Comparison of ENCODE assay signal across 22 cellular contexts in the genomic region with DNA sequence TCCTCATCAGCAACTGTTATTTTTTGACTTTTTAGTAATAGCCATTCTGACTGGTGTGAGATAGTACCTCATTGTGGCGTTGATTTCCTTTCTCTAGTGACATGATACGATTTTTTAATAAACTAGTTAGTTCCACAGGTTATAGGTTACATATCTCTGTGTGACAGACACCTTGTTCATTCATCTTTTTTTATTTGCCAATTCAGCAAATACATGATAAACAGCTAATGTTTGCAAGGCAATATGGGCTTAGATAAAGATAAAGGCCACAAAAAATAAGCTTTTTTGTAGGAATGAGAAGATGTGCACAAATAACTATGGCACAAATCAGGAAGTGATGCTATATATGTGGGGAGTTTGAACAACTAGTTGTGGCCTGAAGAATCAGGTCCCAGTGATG.
DNase-seq lines count a peak whose midpoint lies in the region; ATAC-seq, FAIRE-seq and TF ChIP-seq lines count a peak whose summit lies in the region.
"Had no signal": no experiment of that assay in that cellular context is flagged by ENCODE, and none has a peak within 500 bp of the region (broad histone marks: within the 10 kb centered on the region; RNA-seq: fewer than 3 reads in every experiment).

No MANE protein-coding gene starts in this region.

- CTCF ChIA-PET in A549 (lab: Yijun Ruan, JAX) (no interaction called here), IMR-90 (lab: Yijun Ruan, JAX) (no interaction called here), K562 (lab: Yijun Ruan, JAX; ENCODE audit: low intra/inter-chr PET ratio) (no interaction called here)

- H3K4ac ChIP-seq in IMR-90 (ENCODE audit: low read depth, low read length): no peak overlapping the region

- TF ChIP-seq CTCF in A549 (IDR thresholded peaks at IDR 0.05): no peak
- TF ChIP-seq CTCF in D721Med (IDR thresholded peaks at IDR 0.05; ENCODE audit: insufficient read depth, missing control alignments): no peak
- TF ChIP-seq CTCF in IMR-90 (conservative IDR thresholded peaks at IDR 0.05; ENCODE audit: low read depth, low read length): no peak
- TF ChIP-seq CTCF in K562 (IDR thresholded peaks at IDR 0.05 in 2 of 3, conservative IDR thresholded peaks at IDR 0.05 in 1 of 3; ENCODE audit: insufficient read depth in 2 of 3, low read depth in 1 of 3, low read length in 3 of 3): no peak
- TF ChIP-seq CTCF in osteoblast (IDR thresholded peaks at IDR 0.05; ENCODE audit: extremely low read depth, low read depth, low read length): no peak

- H2AK9ac ChIP-seq in IMR-90 (replicated peaks; ENCODE audit: low read depth, low read length, poor library complexity): no peak overlapping the region

- H3K14ac ChIP-seq in IMR-90 (replicated peaks; ENCODE audit: low read depth, low read length): no peak overlapping the region

- H3K36me3 ChIP-seq in IMR-90 (ENCODE audit: control insufficient read depth, insufficient read depth, low read length) (no peaks in the 10 kb centered on the region), K562 (ENCODE audit: control insufficient read depth, insufficient read depth, low read length) (no peaks in the 10 kb centered on the region), osteoblast (ENCODE audit: insufficient read depth, low read length) (no peaks in the 10 kb centered on the region)
- H3K36me3 ChIP-seq: BE2C, BLaER1 had no signal

- no peak overlapping the region for H2BK20ac ChIP-seq in IMR-90 (ENCODE audit: low read depth, low read length)

- H3K56ac ChIP-seq in IMR-90 (ENCODE audit: extremely low read depth, insufficient read depth, low read length): no peak overlapping the region

- H2AFZ ChIP-seq in IMR-90 (replicated peaks; ENCODE audit: low read length, poor library complexity): no peak overlapping the region
- H2AFZ ChIP-seq in K562 (ENCODE audit: low read depth, low read length): no peak overlapping the region
- no peak overlapping the region for H2AFZ ChIP-seq in osteoblast (ENCODE audit: low read length)

- intact Hi-C loops in IMR-90 (cut with micrococcal nuclease) (no loop called here), K562 (cut with micrococcal nuclease) (no loop called here)

- H3K4me3 ChIP-seq in A549: no peak overlapping the region
- H3K4me3 ChIP-seq in IMR-90 (ENCODE audit: insufficient read depth, low read depth, low read length): no peak overlapping the region
- H3K4me3 ChIP-seq in K562: no peak overlapping the region
- no peak overlapping the region for H3K4me3 ChIP-seq in osteoblast (ENCODE audit: insufficient read depth, low read length)
- H3K4me3 ChIP-seq: BLaER1 had no signal

- H3K9ac ChIP-seq in IMR-90 (ENCODE audit: low read depth, low read length) (no peak overlapping the region), K562 (ENCODE audit: insufficient read depth in 1 of 2, low read depth in 2 of 2, low read length in 2 of 2) (no peak overlapping the region)
- H3K9ac ChIP-seq: BLaER1 had no signal

- TF ChIP-seq RAD21 in A549 (conservative IDR thresholded peaks at IDR 0.05 in 1 of 2, IDR thresholded peaks at IDR 0.05 in 1 of 2) (no peak), IMR-90 (IDR thresholded peaks at IDR 0.05; ENCODE audit: low read length) (no peak), K562 (CRISPR knock-in tag; conservative IDR thresholded peaks at IDR 0.05 in 1 of 2, IDR thresholded peaks at IDR 0.05 in 1 of 2) (no peak)

- H3K9me3 ChIP-seq in A549 (no peaks in the 10 kb centered on the region), IMR-90 (ENCODE audit: control insufficient read depth, insufficient read depth, low read length) (no peaks in the 10 kb centered on the region), K562 (replicated peaks; ENCODE audit: control insufficient read depth, insufficient read depth, low read depth, low read length) (no peaks in the 10 kb centered on the region; the same call in 1 of the 2 replicates), osteoblast (ENCODE audit: low read depth, low read length) (no peaks in the 10 kb centered on the region)
- H3K9me3 ChIP-seq: BE2C, BLaER1 had no signal

- H4K91ac ChIP-seq in IMR-90 (ENCODE audit: insufficient read depth, low read depth, low read length): no peak overlapping the region

- no peaks in the 10 kb centered on the region for H3K27me3 ChIP-seq in IMR-90 (ENCODE audit: control insufficient read depth, insufficient read depth, low read length)
- H3K27me3 ChIP-seq in K562 (ENCODE audit: control insufficient read depth in 2 of 2, insufficient read depth in 2 of 2, low read length in 2 of 2): no peaks in the 10 kb centered on the region
- peaks cover 3% of the 10 kb centered on the region for H3K27me3 ChIP-seq in osteoblast (ENCODE audit: insufficient read depth, low read length)
- H3K27me3 ChIP-seq: BE2C, BLaER1 had no signal

- ATAC-seq in A549: no peak
- no peak for ATAC-seq in IMR-90 (ENCODE audit: low read depth)
- no peak for ATAC-seq in K562

- H3K23ac ChIP-seq in IMR-90 (ENCODE audit: low read depth, low read length): no peak overlapping the region

- in situ Hi-C loops in IMR-90 (cut with MboI; ENCODE audit: low sequenced_read_pairs): no loop called here
- in situ Hi-C loops in K562 (cut with MboI): no loop called here

- H3K27ac ChIP-seq in A549 (no peak overlapping the region), IMR-90 (ENCODE audit: insufficient read depth, low read length) (no peak overlapping the region), K562 (ENCODE audit: extremely low read depth, low read depth, low read length) (no peak overlapping the region), osteoblast (ENCODE audit: low read depth, low read length) (no peak overlapping the region)
- H3K27ac ChIP-seq: BLaER1 had no signal

- no peak overlapping the region for H2BK120ac ChIP-seq in IMR-90 (ENCODE audit: low read depth, low read length)

- H3K4me2 ChIP-seq in A549 (no peak overlapping the region), IMR-90 (ENCODE audit: low read depth, low read length) (no peak overlapping the region), K562 (ENCODE audit: insufficient read depth, low read length) (no peak overlapping the region), osteoblast (ENCODE audit: insufficient read depth, low read length) (no peak overlapping the region)
- H3K4me2 ChIP-seq: BLaER1 had no signal

- H2AK5ac ChIP-seq in IMR-90 (ENCODE audit: low read depth, low read length): no peak overlapping the region

- BruUV-seq in IMR-90 (replicated peaks; lab: Mats Ljungman, UMichigan): no TSS peak
- no TSS peak for BruUV-seq in K562 (replicated peaks; lab: Mats Ljungman, UMichigan)

- TF ChIP-seq POLR2A in A549 (IDR thresholded peaks at IDR 0.05; ENCODE audit: low read length) (no peak), IMR-90 (IDR thresholded peaks at IDR 0.05; ENCODE audit: low read depth, low read length) (no peak), K562 (conservative IDR thresholded peaks at IDR 0.05) (no peak)

- H4K8ac ChIP-seq in IMR-90 (ENCODE audit: low read depth in 2 of 2, low read length in 2 of 2): no peak overlapping the region

- H4K20me1 ChIP-seq in IMR-90 (ENCODE audit: insufficient read depth, low read length) (no peaks in the 10 kb centered on the region), K562 (replicated peaks; ENCODE audit: control insufficient read depth, insufficient read depth, low read length) (no peaks in the 10 kb centered on the region), osteoblast (ENCODE audit: insufficient read depth, low read length) (no peaks in the 10 kb centered on the region)
- H4K20me1 ChIP-seq: BLaER1 had no signal

- no peak overlapping the region for H3K18ac ChIP-seq in IMR-90 (ENCODE audit: low read depth, low read length)

- no peak overlapping the region for H4K5ac ChIP-seq in IMR-90 (ENCODE audit: low read depth, low read length)

- 25% methylated on average over 2 of the region's 2 CpGs for WGBS in A549 (ENCODE audit: missing lambda C conversion rate)
- no CpG with 5 or more reads among the region's 2 CpGs for WGBS in IMR-90 (ENCODE audit: extremely low coverage in 2 of 2, insufficient read length in 1 of 2), 2 experiments
- 0% methylated on average over 2 of the region's 2 CpGs for WGBS in K562 (ENCODE audit: insufficient coverage, low coverage, missing lambda C conversion rate)

- H3K79me2 ChIP-seq in K562 (ENCODE audit: control insufficient read depth, insufficient read depth, low read length) (no peaks in the 10 kb centered on the region), osteoblast (ENCODE audit: insufficient read depth, low read length) (no peaks in the 10 kb centered on the region)

- DNase-seq in A549 (ENCODE audit: low read depth in 1 of 2, low spot score in 1 of 2) (no peak), D721Med (ENCODE audit: insufficient read length, low spot score) (no peak), IMR-90 (no peak), K562 (ENCODE audit: extremely low read depth in 1 of 4, low spot score in 3 of 4) (no peak), germinal center (ENCODE audit: low spot score) (no peak), osteoblast (ENCODE audit: insufficient read length, low spot score, missing footprints) (no peak)
- no peak for DNase-seq in activated T-cell treated with anti-CD3 and anti-CD28 coated beads, Interleukin-2, amount 50 U/mL, for 48 hours
- DNase-seq: 8988T; ACHN; BE2C; C1 segment of cervical spinal cord; CD4-positive, alpha-beta memory T cell; CD4-positive, CD25-positive, alpha-beta regulatory T cell; CD8-positive, alpha-beta memory T cell; COR-L47; DMS79 treated with DMSO at 0.1 percent for 48 hours; GF-D8 had no signal

- H3K79me1 ChIP-seq in IMR-90 (ENCODE audit: low read depth in 1 of 2, low read length in 2 of 2): no peaks in the 10 kb centered on the region

- H3K9me1 ChIP-seq in IMR-90 (ENCODE audit: insufficient read depth, low read length) (no peaks in the 10 kb centered on the region), K562 (ENCODE audit: control insufficient read depth, insufficient read depth, low read length) (no peaks in the 10 kb centered on the region)

- no peak overlapping the region for H2BK15ac ChIP-seq in IMR-90 (ENCODE audit: low read depth, low read length)

- H2BK5ac ChIP-seq in IMR-90 (ENCODE audit: low read depth, low read length, poor library complexity, severe bottlenecking): no peak overlapping the region

- dilution Hi-C loops in IMR-90 (cut with HindIII; ENCODE audit: low sequenced_read_pairs, unreplicated experiment): no loop called here

- POLR2A ChIA-PET in A549 (lab: Yijun Ruan, JAX): no interaction called here
- POLR2A ChIA-PET in IMR-90 (lab: Charles Lee; ENCODE audit: unreplicated experiment): no interaction called here
- POLR2A ChIA-PET in K562 (lab: Yijun Ruan, JAX): interaction anchor here (0.7 kb wide), 1 partner anchor 318 kb away, joined by 3 read pairs; no protein-coding TSS in a partner anchor

- FAIRE-seq in A549 (lab: Jason Lieb, UNC) (no peak), D721Med (lab: Jason Lieb, UNC) (peak; percentile 89), K562 (lab: Jason Lieb, UNC) (no peak)
- FAIRE-seq: A204.1, G401.6, GM12891, GM19239 had no signal

- TF ChIP-seq EP300 in A549 (IDR thresholded peaks at IDR 0.05) (no peak), K562 (IDR thresholded peaks at IDR 0.05; ENCODE audit: low read length) (no peak)

- H3K4me1 ChIP-seq in A549 (no peaks in the 10 kb centered on the region), IMR-90 (ENCODE audit: control insufficient read depth, insufficient read depth, low read length) (no peaks in the 10 kb centered on the region), K562 (replicated peaks in 1 of 2; ENCODE audit: control insufficient read depth in 2 of 2, insufficient read depth in 2 of 2, low read length in 2 of 2) (no peaks in the 10 kb centered on the region), osteoblast (ENCODE audit: insufficient read depth, low read length) (no peaks in the 10 kb centered on the region)
- H3K4me1 ChIP-seq: BE2C, BLaER1 had no signal
